Comparison of ENCODE assay signal across 18 cellular contexts in genomic region chr9:76717176-76717575, GRCh38. TPM values are rescaled to one million over a fixed set of nuclear protein-coding genes. Genes with fewer than 3 reads are reported as not detected.
DNase-seq lines count a peak whose midpoint lies in the region; FAIRE-seq and TF ChIP-seq lines count a peak whose summit lies in the region.
"Had no signal": no experiment of that assay in that cellular context is flagged by ENCODE, and none has a peak within 500 bp of the region (broad histone marks: within the 10 kb centered on the region; RNA-seq: fewer than 3 reads in every experiment).

No MANE protein-coding gene starts in this region.

- no peak overlapping the region for H3K4me3 Mint-ChIP-seq in osteocyte (ENCODE audit: unreplicated experiment)
- H3K4me3 Mint-ChIP-seq: CD8-positive, alpha-beta memory T cell; natural killer cell had no signal

- no peak overlapping the region for H3K4me3 ChIP-seq in muscle layer of colon (ENCODE audit: low read depth in 1 of 2, low read length in 2 of 2)
- no peak overlapping the region for H3K4me3 ChIP-seq in spleen
- H3K4me3 ChIP-seq: cardiac muscle cell, esophagus squamous epithelium, lower lobe of right lung, prostate gland had no signal

- in situ Hi-C loops in SK-MEL-5 (cut with HindIII; ENCODE audit: low pct_unique_long_range_greater_than_20kb, low sequenced_read_pairs): no loop called here

- H3K36me3 ChIP-seq in muscle layer of colon (ENCODE audit: insufficient read depth, low read length) (peaks cover 9% of the 10 kb centered on the region), spleen (no peaks in the 10 kb centered on the region)
- H3K36me3 ChIP-seq: cardiac muscle cell, esophagus squamous epithelium, lower lobe of right lung, prostate gland had no signal

- no peak for FAIRE-seq in H54 (lab: Jason Lieb, UNC)

- H3K36me3 Mint-ChIP-seq in osteocyte (ENCODE audit: unreplicated experiment): no peaks in the 10 kb centered on the region
- H3K36me3 Mint-ChIP-seq: CD8-positive, alpha-beta memory T cell; natural killer cell had no signal

- H3K27ac ChIP-seq in muscle layer of colon (ENCODE audit: low read depth, low read length): peak overlapping the region; percentile 58
- no peak overlapping the region for H3K27ac ChIP-seq in spleen
- H3K27ac ChIP-seq: cardiac muscle cell, esophagus squamous epithelium, lower lobe of right lung, prostate gland had no signal

- H3K4me1 ChIP-seq in muscle layer of colon (ENCODE audit: insufficient read depth, low read length) (peaks cover 25% of the 10 kb centered on the region), spleen (peaks cover 0 to 18% (median 3%) of the 10 kb centered on the region in 6 donors)
- H3K4me1 ChIP-seq: lower lobe of right lung, prostate gland had no signal

- no peak overlapping the region for H3K9ac ChIP-seq in muscle layer of colon (ENCODE audit: low read length)

- TF ChIP-seq POLR2A in spleen (IDR thresholded peaks at IDR 0.05) (no peak), H54 (IDR thresholded peaks at IDR 0.05; ENCODE audit: low read depth, low read length) (no peak)

- no peak for TF ChIP-seq CTCF in spleen (IDR thresholded peaks at IDR 0.05 in 8 of 11, conservative IDR thresholded peaks at IDR 0.05 in 3 of 11)
- TF ChIP-seq CTCF in osteocyte (IDR thresholded peaks at IDR 0.05): no peak

- DNase-seq in DMS53 treated with DMSO at 0.1 percent for 48 hours (lab: John Stamatoyannopoulos, UW; ENCODE audit: unreplicated experiment): peak; percentile 68
- DNase-seq in NCI-H146 (lab: John Stamatoyannopoulos, UW): peak; percentile 80
- DNase-seq in SK-MEL-5 (ENCODE audit: low read depth, low spot score): peak; percentile 11
- no peak for DNase-seq in spleen
- no peak for DNase-seq in osteocyte (ENCODE audit: extremely low spot score, unreplicated experiment)
- DNase-seq in H54 (ENCODE audit: insufficient read length, low spot score): no peak
- no peak for DNase-seq in DMS 273 treated with DMSO at 0.1 percent for 48 hours (lab: John Stamatoyannopoulos, UW)
- DNase-seq: activated CD4-positive, CD25-positive, alpha-beta regulatory T cell treated with anti-CD3 and anti-CD28 coated beads, Interleukin-2, amount 50 U/mL, for 72 hours; CD8-positive, alpha-beta memory T cell; effector CD4-positive, alpha-beta T cell; esophagus squamous epithelium; H7; lower lobe of right lung; natural killer cell; NCI-H446 had no signal

- H3K27me3 ChIP-seq in muscle layer of colon (ENCODE audit: control insufficient read depth in 1 of 2, insufficient read depth in 2 of 2, low read length in 2 of 2) (no peaks in the 10 kb centered on the region), spleen (replicated peaks in 1 of 7) (no peaks in the 10 kb centered on the region)
- H3K27me3 ChIP-seq: cardiac muscle cell, esophagus squamous epithelium had no signal

- 35 to 50% (median 44%) methylated on average over 5 of the region's 5 CpGs for WGBS in spleen, 5 donors

- H3K4me1 Mint-ChIP-seq in osteocyte (ENCODE audit: unreplicated experiment): no peaks in the 10 kb centered on the region
- H3K4me1 Mint-ChIP-seq: CD8-positive, alpha-beta memory T cell; natural killer cell had no signal

- intact Hi-C loops in spleen (cut with DNase I; ENCODE audit: low total_unique reads): no loop called here

- H3K9me3 Mint-ChIP-seq in osteocyte (ENCODE audit: unreplicated experiment): no peaks in the 10 kb centered on the region
- H3K9me3 Mint-ChIP-seq: CD8-positive, alpha-beta memory T cell; natural killer cell had no signal

- H3K27me3 Mint-ChIP-seq in osteocyte (ENCODE audit: unreplicated experiment): peaks cover 38% of the 10 kb centered on the region

- H3K9me3 ChIP-seq in muscle layer of colon (ENCODE audit: low read length): no peaks in the 10 kb centered on the region
- no peaks in the 10 kb centered on the region for H3K9me3 ChIP-seq in spleen
- H3K9me3 ChIP-seq: esophagus squamous epithelium, lower lobe of right lung, prostate gland had no signal

- H3K27ac Mint-ChIP-seq in osteocyte (ENCODE audit: unreplicated experiment): no peak overlapping the region
- H3K27ac Mint-ChIP-seq: CD8-positive, alpha-beta memory T cell; natural killer cell had no signal

RNA-seq across cellular contexts. Expression of gene PCA3, which starts 47.1 kb away (rescaled TPM):
- 0.13 and 0.21 TPM in 2 replicates for total RNA-seq in SK-MEL-5 (2014; rRNA removed; shearing (Covaris generic))
- not detected in 2 replicates for polyA plus RNA-seq in SK-MEL-5 (2015; cell fraction: cytosol; rRNA removed)
- polyA plus RNA-seq in SK-MEL-5 (2015; cell fraction: nucleus; rRNA removed): not detected in 2 replicates
- under 1 TPM in 2 of 7 donors, not detected in 5; 0.27 to 0.35 TPM for total RNA-seq in spleen
- not detected for polyA plus RNA-seq in spleen
- not detected in 2 replicates for total RNA-seq in osteocyte
- total RNA-seq: cardiac muscle cell; CD8-positive, alpha-beta memory T cell; esophagus squamous epithelium; H7; lower lobe of right lung had no signal
- polyA plus RNA-seq: cardiac muscle cell; CD8-positive, alpha-beta memory T cell had no signal

Comparison
In these comparisons a context has a peak if more than half of its experiments do, and no peak if none do; other contexts are left out.
1. DNase-seq: peak in DMS53 treated with DMSO at 0.1 percent for 48 hours (single experiment), NCI-H146 (single experiment) and SK-MEL-5 (single experiment); none in spleen (single experiment), osteocyte (single experiment), H54 (single experiment) and DMS 273 treated with DMSO at 0.1 percent for 48 hours (single experiment).